Comparison of ENCODE assay signal across 2 cellular contexts in the genomic region with DNA sequence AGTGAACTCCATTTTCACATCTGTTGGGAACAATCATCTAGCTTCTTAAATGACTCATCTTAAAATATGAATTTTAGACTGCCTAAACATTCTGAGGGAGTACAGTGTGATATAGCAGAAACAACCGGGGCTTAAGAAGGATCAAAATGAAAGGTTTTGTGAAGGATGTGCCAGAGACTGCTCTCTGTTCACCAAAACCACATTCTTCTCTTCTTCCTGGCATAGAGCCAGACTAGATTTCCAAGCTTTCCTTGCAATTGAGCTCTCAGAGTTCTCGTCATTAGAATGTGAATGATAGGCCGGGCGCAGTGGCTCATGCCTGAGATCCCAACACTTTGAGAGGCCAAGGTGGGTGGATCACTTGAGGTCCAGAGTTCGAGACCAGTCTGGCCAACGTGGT.
TF ChIP-seq lines count a peak whose summit lies in the region.

No MANE protein-coding gene starts in this region.

TF ChIP-seq in SK-N-SH treated with all-trans-retinoic acid at 6 μM for 48 hours, 23 proteins besides CTCF, POLR2A, EP300 and RAD21 (continued from another document):
- TF ChIP-seq, protein P1, sequence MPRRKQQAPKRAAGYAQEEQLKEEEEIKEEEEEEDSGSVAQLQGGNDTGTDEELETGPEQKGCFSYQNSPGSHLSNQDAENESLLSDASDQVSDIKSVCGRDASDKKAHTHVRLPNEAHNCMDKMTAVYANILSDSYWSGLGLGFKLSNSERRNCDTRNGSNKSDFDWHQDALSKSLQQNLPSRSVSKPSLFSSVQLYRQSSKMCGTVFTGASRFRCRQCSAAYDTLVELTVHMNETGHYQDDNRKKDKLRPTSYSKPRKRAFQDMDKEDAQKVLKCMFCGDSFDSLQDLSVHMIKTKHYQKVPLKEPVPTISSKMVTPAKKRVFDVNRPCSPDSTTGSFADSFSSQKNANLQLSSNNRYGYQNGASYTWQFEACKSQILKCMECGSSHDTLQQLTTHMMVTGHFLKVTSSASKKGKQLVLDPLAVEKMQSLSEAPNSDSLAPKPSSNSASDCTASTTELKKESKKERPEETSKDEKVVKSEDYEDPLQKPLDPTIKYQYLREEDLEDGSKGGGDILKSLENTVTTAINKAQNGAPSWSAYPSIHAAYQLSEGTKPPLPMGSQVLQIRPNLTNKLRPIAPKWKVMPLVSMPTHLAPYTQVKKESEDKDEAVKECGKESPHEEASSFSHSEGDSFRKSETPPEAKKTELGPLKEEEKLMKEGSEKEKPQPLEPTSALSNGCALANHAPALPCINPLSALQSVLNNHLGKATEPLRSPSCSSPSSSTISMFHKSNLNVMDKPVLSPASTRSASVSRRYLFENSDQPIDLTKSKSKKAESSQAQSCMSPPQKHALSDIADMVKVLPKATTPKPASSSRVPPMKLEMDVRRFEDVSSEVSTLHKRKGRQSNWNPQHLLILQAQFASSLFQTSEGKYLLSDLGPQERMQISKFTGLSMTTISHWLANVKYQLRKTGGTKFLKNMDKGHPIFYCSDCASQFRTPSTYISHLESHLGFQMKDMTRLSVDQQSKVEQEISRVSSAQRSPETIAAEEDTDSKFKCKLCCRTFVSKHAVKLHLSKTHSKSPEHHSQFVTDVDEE (CRISPR knock-in tag; IDR thresholded peaks at IDR 0.05) = no peak
- TF ChIP-seq GLIS3 (CRISPR knock-in tag; IDR thresholded peaks at IDR 0.05) (no peak), ZFP3 (CRISPR knock-in tag; IDR thresholded peaks at IDR 0.05) (no peak), ZC3H10 (CRISPR knock-in tag; IDR thresholded peaks at IDR 0.05) (no peak), ZNF8 (CRISPR knock-in tag; IDR thresholded peaks at IDR 0.05) (no peak)
- TF ChIP-seq, protein P2, sequence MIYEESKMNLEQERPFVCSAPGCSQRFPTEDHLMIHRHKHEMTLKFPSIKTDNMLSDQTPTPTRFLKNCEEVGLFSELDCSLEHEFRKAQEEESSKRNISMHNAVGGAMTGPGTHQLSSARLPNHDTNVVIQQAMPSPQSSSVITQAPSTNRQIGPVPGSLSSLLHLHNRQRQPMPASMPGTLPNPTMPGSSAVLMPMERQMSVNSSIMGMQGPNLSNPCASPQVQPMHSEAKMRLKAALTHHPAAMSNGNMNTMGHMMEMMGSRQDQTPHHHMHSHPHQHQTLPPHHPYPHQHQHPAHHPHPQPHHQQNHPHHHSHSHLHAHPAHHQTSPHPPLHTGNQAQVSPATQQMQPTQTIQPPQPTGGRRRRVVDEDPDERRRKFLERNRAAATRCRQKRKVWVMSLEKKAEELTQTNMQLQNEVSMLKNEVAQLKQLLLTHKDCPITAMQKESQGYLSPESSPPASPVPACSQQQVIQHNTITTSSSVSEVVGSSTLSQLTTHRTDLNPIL (CRISPR knock-in tag; IDR thresholded peaks at IDR 0.05; ENCODE audit: low read depth) = no peak

TF ChIP-seq in K562, 482 proteins besides CTCF, POLR2A, EP300 and RAD21 (continued from another document):
- no peak for TF ChIP-seq ZNF586 (CRISPR knock-in tag; conservative IDR thresholded peaks at IDR 0.05)
